Comparison of ENCODE assay signal across 8 cellular contexts in the genomic region with DNA sequence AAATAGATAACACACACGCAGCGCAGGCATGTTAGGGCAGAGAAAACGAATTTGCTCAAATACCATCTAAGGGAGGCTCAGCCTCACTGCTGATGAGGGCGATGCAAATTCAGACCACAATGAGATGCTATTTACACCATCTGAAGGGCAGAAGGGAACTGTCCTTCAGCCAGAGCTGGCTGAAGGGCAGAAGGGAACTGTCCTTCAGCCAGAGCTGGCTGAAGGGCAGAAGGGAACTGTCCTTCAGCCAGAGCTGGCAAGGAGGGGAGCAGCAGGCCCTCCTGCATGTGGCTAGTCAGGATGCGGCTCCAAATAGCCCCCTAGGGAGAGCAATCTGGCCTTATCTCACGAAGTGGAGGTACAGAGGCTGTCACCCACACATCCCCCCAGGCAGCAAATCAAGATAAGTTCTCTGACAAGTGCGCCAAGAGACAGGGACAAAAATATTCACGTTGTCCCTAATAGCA. TPM values are rescaled to one million over a fixed set of nuclear protein-coding genes. Genes with fewer than 3 reads are reported as not detected.
DNase-seq lines count a peak whose midpoint lies in the region; ATAC-seq, FAIRE-seq and TF ChIP-seq lines count a peak whose summit lies in the region.

No MANE protein-coding gene starts in this region.

- no peak for DNase-seq in RWPE1 (ENCODE audit: low spot score)
- no peak for DNase-seq in cardiac muscle cell (ENCODE audit: low read depth in 1 of 2, low spot score in 1 of 2)
- DNase-seq in spleen = peak; percentile 80
- DNase-seq in stimulated activated naive CD4-positive, alpha-beta T cell treated with Interleukin-2 at 50 U/mL for 16 hours (lab: John Stamatoyannopoulos, UW) = no peak
- no peak for DNase-seq in Kasumi-1 (lab: John Stamatoyannopoulos, UW)
- no peak for DNase-seq in RCC 7860 (ENCODE audit: low spot score)

- H3K27ac ChIP-seq in RWPE1 (peak overlapping the region; percentile 70), cardiac muscle cell (peak overlapping the region; percentile 83), spleen (peak overlapping the region; percentile 84 to 97 (median 95))

- POLR2A ChIA-PET in RWPE1 (lab: Yijun Ruan, JAX; ENCODE audit: low non-redundant PET) = no interaction called here

- CTCF ChIA-PET in RWPE1 (lab: Yijun Ruan, JAX) = no interaction called here

- peaks cover 10% of the 10 kb centered on the region for H3K4me1 ChIP-seq in cardiac muscle cell (ENCODE audit: low read depth)
- H3K4me1 ChIP-seq in spleen = peaks cover 17 to 69% (median 41%) of the 10 kb centered on the region in 6 donors

- H3K9me3 ChIP-seq in cardiac muscle cell (ENCODE audit: low read depth) (no peaks in the 10 kb centered on the region), spleen (no peaks in the 10 kb centered on the region)

- ATAC-seq in GM18867 (IDR thresholded peaks at IDR 0.05; ENCODE audit: unreplicated experiment) (peak; percentile 81), HG02759 (IDR thresholded peaks at IDR 0.05; ENCODE audit: unreplicated experiment) (peak; percentile 71)

- H3K27me3 ChIP-seq in cardiac muscle cell = no peaks in the 10 kb centered on the region
- H3K27me3 ChIP-seq in spleen (replicated peaks in 1 of 7) = no peaks in the 10 kb centered on the region

- H3K4me3 ChIP-seq in cardiac muscle cell = peak overlapping the region; percentile 22
- H3K4me3 ChIP-seq in spleen = peak overlapping the region in 5 of 8 donors; percentile 46 to 80 (median 49)

- TF ChIP-seq POLR2A in spleen (IDR thresholded peaks at IDR 0.05) = peak in 1 of 3 donors; percentile 14

- WGBS in spleen, 5 donors = 18 to 28% (median 24%) methylated on average over 8 of the region's 8 CpGs

- H3K36me3 ChIP-seq in cardiac muscle cell (no peaks in the 10 kb centered on the region), spleen (no peaks in the 10 kb centered on the region)

- FAIRE-seq in RCC 7860 (lab: Jason Lieb, UNC) = no peak

- intact Hi-C loops in spleen (cut with DNase I; ENCODE audit: low total_unique reads) = no loop called here

- TF ChIP-seq CTCF in RWPE1 (conservative IDR thresholded peaks at IDR 0.05; ENCODE audit: low read depth) = no peak
- TF ChIP-seq CTCF in cardiac muscle cell (IDR thresholded peaks at IDR 0.05; ENCODE audit: low read depth, low read length) = no peak
- no peak for TF ChIP-seq CTCF in spleen (IDR thresholded peaks at IDR 0.05 in 8 of 11, conservative IDR thresholded peaks at IDR 0.05 in 3 of 11)

RNA-seq across cellular contexts. Expression of gene SLC39A13, which starts 7.5 kb away (rescaled TPM):
- 71.7 and 79.4 TPM in 2 replicates for total RNA-seq in cardiac muscle cell
- polyA plus RNA-seq in cardiac muscle cell = 80.8 and 86.6 TPM in 2 replicates
- 10 to 100 TPM; 26.3 to 48.4 (median 43.2) TPM for total RNA-seq in spleen
- 10 to 100 TPM; 21.7 to 40.2 (median 26.0) TPM for polyA plus RNA-seq in spleen

RNA-seq across cellular contexts. Expression of gene SPI1, which starts 22.5 kb away (rescaled TPM):
- total RNA-seq in cardiac muscle cell = not detected in 2 replicates
- 0.56 and 1.3 TPM in 2 replicates for polyA plus RNA-seq in cardiac muscle cell
- 100 to 1,000 TPM in 6 of 7 donors, 10 to 100 TPM in 1; 95.7 to 366 (median 198) TPM for total RNA-seq in spleen
- 100 to 1,000 TPM in 1 of 3 donors, 10 to 100 TPM in 2; 84.2 to 128 (median 91.8) TPM for polyA plus RNA-seq in spleen

RNA-seq across cellular contexts. Expression of gene PSMC3, which starts 25.4 kb away (rescaled TPM):
- total RNA-seq in cardiac muscle cell (107 and 161 TPM in 2 replicates), spleen (10 to 100 TPM; 59.7 to 80.8 (median 66.4) TPM)
- polyA plus RNA-seq in cardiac muscle cell (161 and 236 TPM in 2 replicates), spleen (100 to 1,000 TPM in 1 of 3 donors, 10 to 100 TPM in 2; 64.3 to 105 (median 90.0) TPM)

RNA-seq across cellular contexts. Expression of gene RAPSN, which starts 48.1 kb away (rescaled TPM):
- total RNA-seq in cardiac muscle cell (not detected in 2 replicates), spleen (1 to 10 TPM in 3 of 7 donors, under 1 TPM in 2, not detected in 2; 0.42 to 1.6 (median 1.2) TPM)
- polyA plus RNA-seq in cardiac muscle cell (not detected in 2 replicates), spleen (1 to 10 TPM in 1 of 3 donors, under 1 TPM in 2; 0.53 to 1.5 (median 0.74) TPM)

RNA-seq across cellular contexts. Expression of gene MYBPC3, which starts 48.3 kb away (rescaled TPM):
- total RNA-seq in cardiac muscle cell (489 and 605 TPM in 2 replicates), spleen (1 to 10 TPM in 5 of 7 donors, under 1 TPM in 2; 0.91 to 4.7 (median 1.5) TPM)
- polyA plus RNA-seq in cardiac muscle cell (476 and 751 TPM in 2 replicates), spleen (1 to 10 TPM in 2 of 3 donors, under 1 TPM in 1; 0.49 to 2.2 (median 1.4) TPM)

Comparison
In these comparisons a context has a peak if more than half of its experiments do, and no peak if none do; other contexts are left out.
1. RNA of gene SPI1, which starts 22.5 kb away (total RNA-seq): 95.7 to 366 TPM in spleen; not detected in cardiac muscle cell; every median in the first group is over 10 times any median in the second.
2. Peak in every context shown above with its lines, with median percentiles within 50 percentile points of each other: H3K27ac ChIP-seq.